12 cellular contexts compared by ENCODE assay signal in genomic region chr2:207939342-207940108, GRCh38.
A peak's percentile ranks its signal among the peaks of the same experiment; 100 is the strongest.
DNase-seq lines count a peak whose midpoint lies in the region; ATAC-seq and TF ChIP-seq lines count a peak whose summit lies in the region.
"Had no signal": no experiment of that assay in that cellular context is flagged by ENCODE, and none has a peak within 500 bp of the region (broad histone marks: within the 10 kb centered on the region; RNA-seq: fewer than 3 reads in every experiment).

No MANE protein-coding gene starts in this region.

- peaks cover 0 to 7% of the 10 kb centered on the region in 2 experiments for H3K36me3 ChIP-seq in mesenchymal stem cell (ENCODE audit: control insufficient read depth in 1 of 2, insufficient read depth in 2 of 2, low read depth in 1 of 2, low read length in 2 of 2)
- no peaks in the 10 kb centered on the region for H3K36me3 ChIP-seq in uterus
- H3K36me3 ChIP-seq: HAP-1 had no signal

- no peak overlapping the region for H3K4me3 Mint-ChIP-seq in Calu3 (ENCODE audit: low read depth, unreplicated experiment)
- H3K4me3 Mint-ChIP-seq: activated CD8-positive, alpha-beta T cell treated with anti-CD3 and anti-CD28 coated beads, Interleukin-2, amount 10 ng/mL, durations not matched to agents 7 days and 5 days; natural killer cell had no signal

- H3K4me3 ChIP-seq in epithelial cell of esophagus (ENCODE audit: low read length) (no peak overlapping the region), mesenchymal stem cell (ENCODE audit: insufficient read depth in 1 of 2, low read depth in 1 of 2, low read length in 2 of 2) (no peak overlapping the region), uterus (no peak overlapping the region)
- H3K4me3 ChIP-seq: HAP-1 had no signal

- H2BK5ac ChIP-seq in mesenchymal stem cell (ENCODE audit: low read depth, low read length, poor library complexity, severe bottlenecking): no peak overlapping the region

- H2BK12ac ChIP-seq in mesenchymal stem cell (ENCODE audit: low read length in 2 of 2): no peak overlapping the region

- ATAC-seq in HG02840 (IDR thresholded peaks at IDR 0.05; ENCODE audit: low FRiP score, unreplicated experiment): no peak
- ATAC-seq: activated CD8-positive, alpha-beta T cell treated with anti-CD3 and anti-CD28 coated beads, Interleukin-2, amount 10 ng/mL, durations not matched to agents 7 days and 5 days; natural killer cell had no signal

- H3K27ac ChIP-seq in mesenchymal stem cell (ENCODE audit: low read length, poor library complexity, severe bottlenecking) (no peak overlapping the region), uterus (no peak overlapping the region)

- H3K14ac ChIP-seq in mesenchymal stem cell (ENCODE audit: low read length in 2 of 2): no peak overlapping the region

- no peak overlapping the region for H2BK15ac ChIP-seq in mesenchymal stem cell (ENCODE audit: low read depth, poor library complexity, severe bottlenecking)

- H3K79me1 ChIP-seq in mesenchymal stem cell (replicated peaks; ENCODE audit: low read length, poor library complexity, severe bottlenecking): no peaks in the 10 kb centered on the region

- TF ChIP-seq CTCF in Calu3 (IDR thresholded peaks at IDR 0.05; ENCODE audit: unreplicated experiment) (no peak), epithelial cell of esophagus (IDR thresholded peaks at IDR 0.05; ENCODE audit: insufficient read depth, low read depth, low read length, missing control alignments) (no peak), uterus (IDR thresholded peaks at IDR 0.05) (no peak)

- H2AFZ ChIP-seq in mesenchymal stem cell (ENCODE audit: low read depth, low read length): no peak overlapping the region

- CTCF ChIA-PET in Calu3 (lab: Charles Lee): interaction anchor here (1.0 to 1.6 kb wide), 2 partner anchors 95 to 171 kb away, joined by 3 to 4 read pairs; no protein-coding TSS in a partner anchor

- no peaks in the 10 kb centered on the region for H3K27me3 Mint-ChIP-seq in Calu3 (ENCODE audit: unreplicated experiment)

- H2AK5ac ChIP-seq in mesenchymal stem cell (ENCODE audit: low read length, severe bottlenecking): no peak overlapping the region

- H3K4me1 ChIP-seq in mesenchymal stem cell (ENCODE audit: control insufficient read depth, insufficient read depth, low read depth, low read length) (peaks cover 3% of the 10 kb centered on the region), uterus (no peaks in the 10 kb centered on the region)

- H3K9ac ChIP-seq in mesenchymal stem cell (ENCODE audit: low read length): no peak overlapping the region

- H2BK120ac ChIP-seq in mesenchymal stem cell (ENCODE audit: low read depth, low read length): no peak overlapping the region

- no peaks in the 10 kb centered on the region for H3K36me3 Mint-ChIP-seq in Calu3 (ENCODE audit: insufficient read depth, unreplicated experiment)
- H3K36me3 Mint-ChIP-seq: natural killer cell had no signal

- no peaks in the 10 kb centered on the region for H3K9me3 Mint-ChIP-seq in Calu3 (ENCODE audit: low read depth, unreplicated experiment)
- H3K9me3 Mint-ChIP-seq: natural killer cell had no signal

- no TSS peak for BruUV-seq in Calu3 (replicated peaks; lab: Mats Ljungman, UMichigan)

- no peak for TF ChIP-seq POLR2A in uterus (IDR thresholded peaks at IDR 0.05)

- no peaks in the 10 kb centered on the region for H3K27me3 ChIP-seq in mesenchymal stem cell (ENCODE audit: control insufficient read depth in 1 of 2, insufficient read depth in 1 of 2, low read length in 2 of 2)
- H3K27me3 ChIP-seq in uterus: no peaks in the 10 kb centered on the region

- no peak for DNase-seq in Calu3
- peak; percentile 23 for DNase-seq in NCI-H2171 (lab: John Stamatoyannopoulos, UW)
- DNase-seq in epithelial cell of esophagus (ENCODE audit: low read depth): peak; percentile 65
- peak; percentile 29 for DNase-seq in mucosa of gallbladder (ENCODE audit: low spot score)
- DNase-seq in mesenchymal stem cell: no peak
- DNase-seq in uterus: no peak
- DNase-seq: activated CD8-positive, alpha-beta T cell treated with anti-CD3 and anti-CD28 coated beads, Interleukin-2, amount 10 ng/mL, durations not matched to agents 7 days and 5 days; natural killer cell; NCI-H1694; RPMI8226 had no signal

- WGBS in mesenchymal stem cell: 89% methylated on average over 7 of the region's 8 CpGs

- no peak overlapping the region for H3K4me2 ChIP-seq in mesenchymal stem cell (ENCODE audit: low read length, poor library complexity, severe bottlenecking)

- no peak overlapping the region for H4K91ac ChIP-seq in mesenchymal stem cell (ENCODE audit: low read length)

- no peak overlapping the region for H4K8ac ChIP-seq in mesenchymal stem cell (ENCODE audit: low read length)

- H3K27ac Mint-ChIP-seq in Calu3 (ENCODE audit: unreplicated experiment): peak overlapping the region; percentile 32
- H3K27ac Mint-ChIP-seq: activated CD8-positive, alpha-beta T cell treated with anti-CD3 and anti-CD28 coated beads, Interleukin-2, amount 10 ng/mL, durations not matched to agents 7 days and 5 days; natural killer cell had no signal

- no peak overlapping the region for H3K4ac ChIP-seq in mesenchymal stem cell (ENCODE audit: low read depth in 1 of 2, low read length in 2 of 2)

- intact Hi-C loops in Calu3 (cut with micrococcal nuclease; ENCODE audit: unreplicated experiment): no loop called here
- intact Hi-C loops in uterus (cut with DNase I; ENCODE audit: low total_unique reads): no loop called here

- no peak overlapping the region for H3K23ac ChIP-seq in mesenchymal stem cell (ENCODE audit: low read length in 2 of 2)

- peaks cover 16% of the 10 kb centered on the region for H3K4me1 Mint-ChIP-seq in Calu3 (ENCODE audit: low read depth, unreplicated experiment)

- no peak overlapping the region for H3K18ac ChIP-seq in mesenchymal stem cell (ENCODE audit: low read depth in 1 of 2, low read length in 2 of 2)

- no peaks in the 10 kb centered on the region for H3K9me3 ChIP-seq in mesenchymal stem cell (ENCODE audit: control insufficient read depth, low read length)
- H3K9me3 ChIP-seq in uterus: no peaks in the 10 kb centered on the region
- H3K9me3 ChIP-seq: HAP-1 had no signal

Comparison
In these comparisons a context has a peak if more than half of its experiments do, and no peak if none do; other contexts are left out.
1. DNase-seq: peak in NCI-H2171 (single experiment), epithelial cell of esophagus (single experiment) and mucosa of gallbladder (single experiment); none in Calu3 (single experiment), mesenchymal stem cell (single experiment) and uterus (0 of 2).